ENCODE assay signal across 16 cellular contexts in the genomic region with DNA sequence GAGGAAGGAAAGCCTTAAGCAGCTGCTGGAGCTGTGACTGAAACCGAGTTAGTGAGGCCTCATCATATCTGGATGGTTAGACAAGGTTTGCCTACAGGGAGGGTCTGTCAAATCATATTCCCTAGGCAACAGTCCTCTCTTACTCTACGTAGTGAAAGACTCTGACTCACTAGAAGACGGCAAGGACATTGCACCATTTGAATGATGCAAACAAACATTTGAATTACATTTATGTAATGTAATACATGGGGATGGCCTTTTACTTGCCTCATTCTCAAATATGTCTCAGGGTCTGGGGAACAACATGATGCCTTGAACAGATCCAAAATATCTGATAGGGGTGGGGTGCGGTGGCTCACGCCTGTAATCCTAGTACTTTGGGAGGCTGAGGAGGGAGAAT. TPM values are rescaled to one million over a fixed set of nuclear protein-coding genes. Genes with fewer than 3 reads are reported as not detected.
A peak's percentile ranks its signal among the peaks of the same experiment; 100 is the strongest.
DNase-seq lines count a peak whose midpoint lies in the region; TF ChIP-seq lines count a peak whose summit lies in the region.
"Had no signal": no experiment of that assay in that cellular context is flagged by ENCODE, and none has a peak within 500 bp of the region (broad histone marks: within the 10 kb centered on the region; RNA-seq: fewer than 3 reads in every experiment).

No MANE protein-coding gene starts in this region.

- 93% methylated on average over 5 of the region's 5 CpGs for WGBS in mammary epithelial cell (ENCODE audit: low coverage, missing lambda C conversion rate)

- in situ Hi-C loops in mammary epithelial cell (cut with MboI; ENCODE audit: low sequenced_read_pairs in 2 of 2): loop anchor here (5.0 to 25.0 kb wide), 6 partner anchors 258 to 590 kb away; no protein-coding TSS in a partner anchor

- dilution Hi-C loops in mammary epithelial cell (cut with HindIII; ENCODE audit: low sequenced_read_pairs): no loop called here

- intact Hi-C loops in mammary epithelial cell (cut with micrococcal nuclease): loop anchor here (1.0 to 10.0 kb wide), 3 partner anchors 63 to 628 kb away; a partner anchor contains a TSS

- no peak overlapping the region for H3K4me2 ChIP-seq in mammary epithelial cell (ENCODE audit: insufficient read depth, low read depth, low read length)

- CTCF ChIA-PET in mammary epithelial cell (lab: Charles Lee; ENCODE audit: low non-redundant PET): no interaction called here

- peak overlapping the region; percentile 12 for H2AFZ ChIP-seq in mammary epithelial cell (ENCODE audit: low read depth, low read length)

- H3K9me3 ChIP-seq in mammary epithelial cell (replicated peaks; ENCODE audit: insufficient read depth, low read length): no peaks in the 10 kb centered on the region

- H3K4me3 ChIP-seq in AG09309 (ENCODE audit: control insufficient read depth, low read depth, low read length): no peak overlapping the region
- H3K4me3 ChIP-seq in mammary epithelial cell (replicated peaks in 1 of 3; ENCODE audit: insufficient read depth in 1 of 3, low read depth in 2 of 3, low read length in 3 of 3): no peak overlapping the region

- no peak overlapping the region for H3K9ac ChIP-seq in mammary epithelial cell (ENCODE audit: insufficient read depth, low read length)

- no TSS peak for BruUV-seq in mammary epithelial cell (replicated peaks; lab: Mats Ljungman, UMichigan)

- no peaks in the 10 kb centered on the region for H3K79me2 ChIP-seq in mammary epithelial cell (ENCODE audit: insufficient read depth, low read length)

- TF ChIP-seq CTCF in AG09309 (IDR thresholded peaks at IDR 0.05; ENCODE audit: control insufficient read depth, insufficient read depth, low read depth, low read length, missing control alignments) (no peak), mammary epithelial cell (conservative IDR thresholded peaks at IDR 0.05 in 1 of 2, IDR thresholded peaks at IDR 0.05 in 1 of 2; ENCODE audit: extremely low read depth in 1 of 2, insufficient read depth in 1 of 2, low read depth in 1 of 2, low read length in 2 of 2) (no peak)

- H3K27ac ChIP-seq in mammary epithelial cell (ENCODE audit: insufficient read depth, low read depth, low read length): peak overlapping the region; percentile 9
- H3K27ac ChIP-seq: HL-60 had no signal

- DNase-seq in AG09309 (ENCODE audit: low read depth): peak; percentile 52
- peak; percentile 44 for DNase-seq in LoVo (ENCODE audit: low spot score)
- DNase-seq in mammary epithelial cell: peak; percentile 42
- peak; percentile 91 for DNase-seq in iris pigment epithelial cell (ENCODE audit: low read depth)
- DNase-seq in 8988T: no peak
- no peak for DNase-seq in NCI-H226
- DNase-seq in dermis blood vessel endothelial cell: no peak
- no peak for DNase-seq in DMS53 (lab: John Stamatoyannopoulos, UW)
- DNase-seq: activated CD4-positive, CD25-positive, alpha-beta regulatory T cell treated with anti-CD3 and anti-CD28 coated beads, Interleukin-2, amount 50 U/mL, for 72 hours; activated gamma-delta T cell treated with Interleukin-2 at 50 U/mL for 16 hours; KG1; NCI-H1436 treated with DMSO at 0.1 percent for 48 hours; NCI-H345; SIG-M5; stimulated activated naive CD8-positive, alpha-beta T cell treated with anti-CD3 and anti-CD28 coated beads, Interleukin-15, amount 100 ng/mL, for 72 hours had no signal

- no peaks in the 10 kb centered on the region for H3K36me3 ChIP-seq in mammary epithelial cell (ENCODE audit: insufficient read depth, low read length)

- peaks cover 10% of the 10 kb centered on the region for H3K4me1 ChIP-seq in mammary epithelial cell (ENCODE audit: insufficient read depth, low read length)

- no peaks in the 10 kb centered on the region for H4K20me1 ChIP-seq in mammary epithelial cell (ENCODE audit: insufficient read depth, low read length)

- H3K27me3 ChIP-seq in mammary epithelial cell (ENCODE audit: insufficient read depth, low read length): no peaks in the 10 kb centered on the region

RNA-seq across cellular contexts. Expression of a gene that starts 29.8 kb away (rescaled TPM):
- total RNA-seq in mammary epithelial cell (100 to 1,000 TPM in 1 of 2 donors, 10 to 100 TPM in 1; 83.2 to 163 TPM), dermis blood vessel endothelial cell (60.6 and 99.7 TPM in 2 replicates)
- polyA plus RNA-seq in mammary epithelial cell: 133 TPM
- 84.0 TPM for polyA minus RNA-seq in mammary epithelial cell

RNA-seq across cellular contexts. Expression of a gene that starts 58.7 kb away (rescaled TPM):
- total RNA-seq in mammary epithelial cell (10 to 100 TPM; 43.2 to 49.2 TPM), dermis blood vessel endothelial cell (62.0 and 69.4 TPM in 2 replicates)
- polyA plus RNA-seq in mammary epithelial cell: 30.6 TPM
- polyA minus RNA-seq in mammary epithelial cell: 29.7 TPM

Comparison
In these comparisons a context has a peak if more than half of its experiments do, and no peak if none do; other contexts are left out.
1. DNase-seq: peak in AG09309 (single experiment), LoVo (single experiment), mammary epithelial cell (single experiment) and iris pigment epithelial cell (single experiment); none in 8988T (single experiment), NCI-H226 (single experiment), dermis blood vessel endothelial cell (single experiment) and DMS53 (single experiment).